Comparison of ENCODE assay signal across 24 cellular contexts in genomic region chr2:217876253-217876570, GRCh38.
DNase-seq lines count a peak whose midpoint lies in the region; TF ChIP-seq lines count a peak whose summit lies in the region.
"Had no signal": no experiment of that assay in that cellular context is flagged by ENCODE, and none has a peak within 500 bp of the region (broad histone marks: within the 10 kb centered on the region; RNA-seq: fewer than 3 reads in every experiment).

No MANE protein-coding gene starts in this region.

- no peaks in the 10 kb centered on the region for H3K4me1 Mint-ChIP-seq in MCF 10A (ENCODE audit: insufficient read depth, unreplicated experiment)

- no peak overlapping the region for H2AFZ ChIP-seq in mesenchymal stem cell (ENCODE audit: low read depth, low read length)

- BruUV-seq in MCF 10A (replicated peaks; lab: Mats Ljungman, UMichigan): no TSS peak

- H2AK5ac ChIP-seq in mesenchymal stem cell (ENCODE audit: low read length, severe bottlenecking): no peak overlapping the region

- H3K27me3 ChIP-seq in AG04450 (ENCODE audit: control insufficient read depth, insufficient read depth, low read length) (no peaks in the 10 kb centered on the region), adrenal gland (no peaks in the 10 kb centered on the region), mesenchymal stem cell (ENCODE audit: control insufficient read depth in 1 of 2, insufficient read depth in 1 of 2, low read length in 2 of 2) (no peaks in the 10 kb centered on the region), stomach smooth muscle (ENCODE audit: control insufficient read depth in 1 of 2, insufficient read depth in 2 of 2, low read length in 2 of 2) (no peaks in the 10 kb centered on the region)
- H3K27me3 ChIP-seq: MG63, testis had no signal

- H3K4me3 ChIP-seq in AG04450 (ENCODE audit: low read depth, low read length): no peak overlapping the region
- H3K4me3 ChIP-seq in adrenal gland: no peak overlapping the region
- H3K4me3 ChIP-seq in mesenchymal stem cell (ENCODE audit: insufficient read depth in 1 of 2, low read depth in 1 of 2, low read length in 2 of 2): no peak overlapping the region
- no peak overlapping the region for H3K4me3 ChIP-seq in stomach smooth muscle (ENCODE audit: low read length in 2 of 2)
- H3K4me3 ChIP-seq: lower lobe of right lung, MG63, testis had no signal

- H3K4me1 ChIP-seq in adrenal gland (replicated peaks in 1 of 2): peaks cover 6 to 56% of the 10 kb centered on the region in 2 donors
- peaks cover 8% of the 10 kb centered on the region for H3K4me1 ChIP-seq in mesenchymal stem cell (ENCODE audit: control insufficient read depth, insufficient read depth, low read depth, low read length)
- H3K4me1 ChIP-seq in stomach smooth muscle (ENCODE audit: control insufficient read depth, insufficient read depth, low read length): peaks cover 65% of the 10 kb centered on the region
- H3K4me1 ChIP-seq: lower lobe of right lung had no signal

- no peak overlapping the region for H2BK15ac ChIP-seq in mesenchymal stem cell (ENCODE audit: low read depth, poor library complexity, severe bottlenecking)

- H2BK12ac ChIP-seq in mesenchymal stem cell (ENCODE audit: low read length in 2 of 2): no peak overlapping the region

- no peak overlapping the region for H3K4ac ChIP-seq in mesenchymal stem cell (ENCODE audit: low read depth in 1 of 2, low read length in 2 of 2)

- peak overlapping the region; percentile 14 for H3K9ac ChIP-seq in mesenchymal stem cell (ENCODE audit: low read length)
- H3K9ac ChIP-seq in stomach smooth muscle (ENCODE audit: low read length in 2 of 2): peak overlapping the region; percentile 7 to 47

- CTCF ChIA-PET in AG04450 (lab: Charles Lee) (interaction anchor here (1.0 to 4.5 kb wide), 3 partner anchors 11 to 90 kb away, joined by 3 to 30 read pairs (median 4); no protein-coding TSS in a partner anchor), MCF 10A (lab: Yijun Ruan, JAX) (interaction anchor here (1.1 to 2.2 kb wide), 2 partner anchors 10 to 11 kb away, joined by 3 to 12 read pairs; no protein-coding TSS in a partner anchor)

- H4K91ac ChIP-seq in mesenchymal stem cell (ENCODE audit: low read length): no peak overlapping the region

- TF ChIP-seq POLR2A in adrenal gland (IDR thresholded peaks at IDR 0.05): no peak

- H3K9me3 Mint-ChIP-seq in MCF 10A (ENCODE audit: unreplicated experiment): no peaks in the 10 kb centered on the region
- H3K9me3 Mint-ChIP-seq: activated naive CD4-positive, alpha-beta T cell treated with anti-CD3 and anti-CD28 coated beads, Interleukin-2, amount 50 U/mL, for 72 hours; activated T-helper 2 cell treated with anti-CD3 and anti-CD28 coated beads, Interferon-gamma antibody, Interleukin-2, Interleukin-4, amounts not matched to agents 10 μg/mL and 5 μg/mL and 100 μg/mL, durations not matched to agents 14 hours and 24 hours and 36 hours; H9; stimulated activated naive B cell treated with anti-CD40 and anti-IgM and Interleukin-4, amounts not matched to agents 10 μg/mL and 1 μg/mL and 100 μg/mL, for 72 hours; T-helper 1 cell treated with Interleukin-12 subunit alpha and Interleukin-12 subunit beta and Interleukin-4 antibody, amounts not matched to agents 30 μg/mL and 1 μg/mL, for 36 hours had no signal

- in situ Hi-C loops in ACHN (cut with HindIII; ENCODE audit: low pct_ligation_motif_present, low pct_unique_long_range_greater_than_20kb, low sequenced_read_pairs): no loop called here

- H3K79me1 ChIP-seq in mesenchymal stem cell (replicated peaks; ENCODE audit: low read length, poor library complexity, severe bottlenecking): peaks cover 24% of the 10 kb centered on the region

- no peak overlapping the region for H3K27ac Mint-ChIP-seq in MCF 10A (ENCODE audit: low read depth, unreplicated experiment)
- H3K27ac Mint-ChIP-seq: activated CD8-positive, alpha-beta T cell treated with anti-CD3 and anti-CD28 coated beads, Interleukin-2, amount 10 ng/mL, durations not matched to agents 7 days and 5 days; activated naive CD4-positive, alpha-beta T cell treated with anti-CD3 and anti-CD28 coated beads, Interleukin-2, amount 50 U/mL, for 72 hours; activated T-helper 2 cell treated with anti-CD3 and anti-CD28 coated beads, Interferon-gamma antibody, Interleukin-2, Interleukin-4, amounts not matched to agents 10 μg/mL and 5 μg/mL and 100 μg/mL, durations not matched to agents 14 hours and 24 hours and 36 hours; stimulated activated naive B cell treated with anti-CD40 and anti-IgM and Interleukin-4, amounts not matched to agents 10 μg/mL and 1 μg/mL and 100 μg/mL, for 72 hours; T-helper 1 cell treated with Interleukin-12 subunit alpha and Interleukin-12 subunit beta and Interleukin-4 antibody, amounts not matched to agents 30 μg/mL and 1 μg/mL, for 36 hours had no signal

- no peak overlapping the region for H3K18ac ChIP-seq in mesenchymal stem cell (ENCODE audit: low read depth in 1 of 2, low read length in 2 of 2)

- peak overlapping the region; percentile 11 for H3K27ac ChIP-seq in AG04450 (ENCODE audit: low read depth, low read length)
- peak overlapping the region in 3 of 5 donors; percentile 27 to 83 (median 80) for H3K27ac ChIP-seq in adrenal gland
- H3K27ac ChIP-seq in mesenchymal stem cell (ENCODE audit: low read length, poor library complexity, severe bottlenecking): no peak overlapping the region
- peak overlapping the region; percentile 84 for H3K27ac ChIP-seq in stomach smooth muscle (ENCODE audit: low read length)
- H3K27ac ChIP-seq: lower lobe of right lung had no signal

- H3K36me3 Mint-ChIP-seq in MCF 10A (ENCODE audit: insufficient read depth, unreplicated experiment): peaks cover 6% of the 10 kb centered on the region
- H3K36me3 Mint-ChIP-seq: activated naive CD4-positive, alpha-beta T cell treated with anti-CD3 and anti-CD28 coated beads, Interleukin-2, amount 50 U/mL, for 72 hours; stimulated activated naive B cell treated with anti-CD40 and anti-IgM and Interleukin-4, amounts not matched to agents 10 μg/mL and 1 μg/mL and 100 μg/mL, for 72 hours had no signal

- intact Hi-C loops in adrenal gland (cut with DNase I) (no loop called here), MCF 10A (cut with micrococcal nuclease) (no loop called here)

- H3K27me3 Mint-ChIP-seq in MCF 10A (ENCODE audit: insufficient read depth, unreplicated experiment): no peaks in the 10 kb centered on the region

- H3K36me3 ChIP-seq in adrenal gland (replicated peaks in 1 of 2) (peaks cover 0 to 90% of the 10 kb centered on the region in 2 donors), mesenchymal stem cell (ENCODE audit: control insufficient read depth in 1 of 2, insufficient read depth in 2 of 2, low read depth in 1 of 2, low read length in 2 of 2) (peaks cover 69 to 97% of the 10 kb centered on the region in 2 experiments), stomach smooth muscle (ENCODE audit: control insufficient read depth in 2 of 2, insufficient read depth in 2 of 2, low read length in 2 of 2) (peaks cover 85% of the 10 kb centered on the region in 2 donors)

- H3K9me3 ChIP-seq in AG04450 (ENCODE audit: control insufficient read depth, insufficient read depth, low read length) (no peaks in the 10 kb centered on the region), adrenal gland (replicated peaks in 1 of 3) (no peaks in the 10 kb centered on the region), mesenchymal stem cell (ENCODE audit: control insufficient read depth, low read length) (no peaks in the 10 kb centered on the region), stomach smooth muscle (ENCODE audit: control insufficient read depth in 2 of 2, low read length in 2 of 2) (no peaks in the 10 kb centered on the region)
- H3K9me3 ChIP-seq: lower lobe of right lung, MG63, testis had no signal

- POLR2A ChIA-PET in AG04450 (lab: Yijun Ruan, JAX): no interaction called here
- POLR2A ChIA-PET in MCF 10A (lab: Yijun Ruan, JAX): interaction anchor here (0.7 kb wide), 1 partner anchor 57 kb away, joined by 3 read pairs; no protein-coding TSS in a partner anchor

- H2BK5ac ChIP-seq in mesenchymal stem cell (ENCODE audit: low read depth, low read length, poor library complexity, severe bottlenecking): no peak overlapping the region

- peak overlapping the region in 1 of 2 experiments; percentile 35 for H3K14ac ChIP-seq in mesenchymal stem cell (ENCODE audit: low read length in 2 of 2)

- H3K4me2 ChIP-seq in mesenchymal stem cell (ENCODE audit: low read length, poor library complexity, severe bottlenecking): no peak overlapping the region

- DNase-seq in AG04450 (ENCODE audit: low read depth, low spot score): no peak
- no peak for DNase-seq in adrenal gland
- DNase-seq in mesenchymal stem cell: no peak
- no peak for DNase-seq in ACHN
- DNase-seq in MCF 10A (ENCODE audit: unreplicated experiment): no peak
- DNase-seq in OCI-M1 (lab: John Stamatoyannopoulos, UW): no peak
- DNase-seq: activated CD8-positive, alpha-beta T cell treated with anti-CD3 and anti-CD28 coated beads, Interleukin-2, amount 10 ng/mL, durations not matched to agents 7 days and 5 days; COR-L47; DMS53; H9; KBM-7; lower lobe of right lung; MG63; NCI-H2081; NCI-H226; NCI-H82; RPMI8226; stimulated activated CD4-positive, alpha-beta T cell treated with anti-CD3 and anti-CD28 coated beads, Interleukin-15, amount 100 ng/mL, for 24 hours; stimulated activated naive B cell treated with anti-CD40 and anti-IgM and Interleukin-4, amounts not matched to agents 10 μg/mL and 1 μg/mL and 100 μg/mL, for 72 hours; testis had no signal

- no peak overlapping the region for H2BK120ac ChIP-seq in mesenchymal stem cell (ENCODE audit: low read depth, low read length)

- no peak for TF ChIP-seq CTCF in AG04450 (IDR thresholded peaks at IDR 0.05; ENCODE audit: low read depth, low read length)
- TF ChIP-seq CTCF in adrenal gland (IDR thresholded peaks at IDR 0.05): no peak
- no peak for TF ChIP-seq CTCF in MCF 10A (IDR thresholded peaks at IDR 0.05; ENCODE audit: unreplicated experiment)

- WGBS in adrenal gland, 4 donors: 63 to 73% (median 63%) methylated on average over 4 of the region's 4 CpGs
- WGBS in mesenchymal stem cell: 92% methylated on average over 4 of the region's 4 CpGs

- H3K4me3 Mint-ChIP-seq in MCF 10A (ENCODE audit: unreplicated experiment): no peak overlapping the region
- H3K4me3 Mint-ChIP-seq: activated CD8-positive, alpha-beta T cell treated with anti-CD3 and anti-CD28 coated beads, Interleukin-2, amount 10 ng/mL, durations not matched to agents 7 days and 5 days; H9; stimulated activated naive B cell treated with anti-CD40 and anti-IgM and Interleukin-4, amounts not matched to agents 10 μg/mL and 1 μg/mL and 100 μg/mL, for 72 hours; T-helper 1 cell treated with Interleukin-12 subunit alpha and Interleukin-12 subunit beta and Interleukin-4 antibody, amounts not matched to agents 30 μg/mL and 1 μg/mL, for 36 hours had no signal

- no peak overlapping the region for H4K8ac ChIP-seq in mesenchymal stem cell (ENCODE audit: low read length)

- H3K23ac ChIP-seq in mesenchymal stem cell (ENCODE audit: low read length in 2 of 2): no peak overlapping the region
